20 cellular contexts compared by ENCODE assay signal in genomic region chr1:158992787-158993312, GRCh38. TPM values are rescaled to one million over a fixed set of nuclear protein-coding genes. Genes with fewer than 3 reads are reported as not detected.
"Had no signal": no experiment of that assay in that cellular context is flagged by ENCODE, and none has a peak within 500 bp of the region (broad histone marks: within the 10 kb centered on the region; RNA-seq: fewer than 3 reads in every experiment).

No MANE protein-coding gene starts in this region.

- H3K27me3 Mint-ChIP-seq: activated naive CD8-positive, alpha-beta T cell treated with anti-CD3 and anti-CD28 coated beads, Interleukin-2, amount 10 ng/mL, durations not matched to agents 7 days and 5 days; T-cell had no signal

- DNase-seq: activated CD4-positive, alpha-beta T cell treated with anti-CD3 and anti-CD28 coated beads for 48 hours; activated CD4-positive, alpha-beta T cell treated with anti-CD3 and anti-CD28 coated beads, Interleukin-2, amount 50 U/mL, for 48 hours; activated gamma-delta T cell; activated naive CD8-positive, alpha-beta T cell treated with anti-CD3 and anti-CD28 coated beads, Interleukin-2, amount 10 ng/mL, durations not matched to agents 7 days and 5 days; activated T-cell treated with anti-CD3 and anti-CD28 coated beads for 4 hours; aorta; caudate nucleus; NCI-H1092; NCI-H1417; NCI-H2029; NCI-H2107; NCI-H2171 treated with DMSO at 0.1 percent for 48 hours; NCI-H226; NCI-H526 treated with DMSO at 0.1 percent for 48 hours; NCI-H82; SIG-M5; T-cell; T-helper 2 cell; T1000 had no signal

- ATAC-seq: HepG2, T-cell had no signal

- H3K4me3 Mint-ChIP-seq: activated naive CD8-positive, alpha-beta T cell treated with anti-CD3 and anti-CD28 coated beads, Interleukin-2, amount 10 ng/mL, durations not matched to agents 7 days and 5 days; T-cell had no signal

- H3K27ac Mint-ChIP-seq: activated naive CD8-positive, alpha-beta T cell treated with anti-CD3 and anti-CD28 coated beads, Interleukin-2, amount 10 ng/mL, durations not matched to agents 7 days and 5 days; T-cell had no signal

RNA-seq across cellular contexts. Expression of gene IFI16, which starts 16.9 kb away (rescaled TPM):
- total RNA-seq: HepG2 had no signal
